In the genomic region with DNA sequence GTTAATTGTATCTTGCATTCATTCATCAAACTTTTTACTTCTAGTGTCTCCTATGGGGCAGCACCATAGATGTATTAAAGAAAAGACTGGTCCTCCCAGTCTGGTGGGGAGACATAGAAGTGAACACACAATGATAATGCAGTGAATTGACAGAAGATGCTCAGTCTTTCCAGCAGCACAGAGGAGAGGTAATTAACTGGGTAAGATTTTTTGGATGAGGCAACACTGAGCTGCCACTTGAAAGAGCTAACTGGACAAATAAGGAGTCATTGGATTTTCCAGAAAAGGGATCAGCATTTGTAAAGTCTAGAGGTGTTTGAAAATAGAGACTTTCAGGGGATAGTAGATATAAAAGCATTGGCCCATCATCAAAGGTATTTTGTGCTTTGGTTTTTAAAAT, we compare ENCODE assay signal across 26 cellular contexts. TPM values are rescaled to one million over a fixed set of nuclear protein-coding genes. Genes with fewer than 3 reads are reported as not detected.
DNase-seq lines count a peak whose midpoint lies in the region; ATAC-seq, FAIRE-seq and TF ChIP-seq lines count a peak whose summit lies in the region.
"Had no signal": no experiment of that assay in that cellular context is flagged by ENCODE, and none has a peak within 500 bp of the region (broad histone marks: within the 10 kb centered on the region; RNA-seq: fewer than 3 reads in every experiment).

No MANE protein-coding gene starts in this region.

- no peak for TF ChIP-seq EP300 in K562 (IDR thresholded peaks at IDR 0.05; ENCODE audit: low read length)

- H3K9ac ChIP-seq in K562 (ENCODE audit: insufficient read depth in 1 of 2, low read depth in 2 of 2, low read length in 2 of 2) (no peak overlapping the region), PC-3 (ENCODE audit: low read length) (no peak overlapping the region)

- H3K27me3 ChIP-seq in K562 (ENCODE audit: control insufficient read depth in 2 of 2, insufficient read depth in 2 of 2, low read length in 2 of 2) (no peaks in the 10 kb centered on the region), PC-3 (ENCODE audit: low read length) (no peaks in the 10 kb centered on the region), foreskin keratinocyte (no peaks in the 10 kb centered on the region)
- H3K27me3 ChIP-seq: MG63 had no signal

- BruUV-seq in K562 (replicated peaks; lab: Mats Ljungman, UMichigan) (no TSS peak), PC-3 (replicated peaks; lab: Mats Ljungman, UMichigan) (no TSS peak)

- no peak for TF ChIP-seq CTCF in K562 (IDR thresholded peaks at IDR 0.05 in 2 of 3, conservative IDR thresholded peaks at IDR 0.05 in 1 of 3; ENCODE audit: insufficient read depth in 2 of 3, low read depth in 1 of 3, low read length in 3 of 3)
- no peak for TF ChIP-seq CTCF in natural killer cell (IDR thresholded peaks at IDR 0.05)
- no peak for TF ChIP-seq CTCF in PC-3 (conservative IDR thresholded peaks at IDR 0.05; ENCODE audit: low read depth, low read length)
- no peak for TF ChIP-seq CTCF in GM20000 (IDR thresholded peaks at IDR 0.05; ENCODE audit: extremely low read depth, missing control alignments)
- TF ChIP-seq CTCF in foreskin keratinocyte (conservative IDR thresholded peaks at IDR 0.05): no peak

- no peaks in the 10 kb centered on the region for H3F3A ChIP-seq in PC-3 (ENCODE audit: low read length, unreplicated experiment)

- no peak for FAIRE-seq in K562 (lab: Jason Lieb, UNC)
- FAIRE-seq: D721Med, GM18507, HTR-8/SVneo had no signal

- ATAC-seq in K562 (peak; percentile 17), natural killer cell (no peak), PC-3 (no peak), foreskin keratinocyte (no peak)
- ATAC-seq: GM23338 had no signal

- no peaks in the 10 kb centered on the region for H3K36me3 Mint-ChIP-seq in activated naive CD8-positive, alpha-beta T cell
- no peaks in the 10 kb centered on the region for H3K36me3 Mint-ChIP-seq in activated naive CD8-positive, alpha-beta T cell treated with anti-CD3 and anti-CD28 coated beads for 36 hours
- H3K36me3 Mint-ChIP-seq in natural killer cell: no peaks in the 10 kb centered on the region

- H2AFZ ChIP-seq in K562 (ENCODE audit: low read depth, low read length): no peak overlapping the region
- H2AFZ ChIP-seq in PC-3 (ENCODE audit: low read length): no peak overlapping the region
- H2AFZ ChIP-seq: GM23338 had no signal

- H3K9me3 ChIP-seq in K562 (replicated peaks; ENCODE audit: control insufficient read depth, insufficient read depth, low read depth, low read length): no peaks in the 10 kb centered on the region
- H3K9me3 ChIP-seq in PC-3 (ENCODE audit: low read length): no peaks in the 10 kb centered on the region
- H3K9me3 ChIP-seq: MG63 had no signal

- H3K4me2 ChIP-seq in K562 (ENCODE audit: insufficient read depth, low read length) (no peak overlapping the region), PC-3 (ENCODE audit: low read length) (no peak overlapping the region)
- H3K4me2 ChIP-seq: GM23338 had no signal

- H3K27ac ChIP-seq in K562 (ENCODE audit: extremely low read depth, low read depth, low read length) (no peak overlapping the region), PC-3 (ENCODE audit: low read length) (no peak overlapping the region), foreskin keratinocyte (no peak overlapping the region)
- H3K27ac ChIP-seq: RWPE1 had no signal

- H3K27ac Mint-ChIP-seq in activated naive CD8-positive, alpha-beta T cell: peak overlapping the region; percentile 1
- no peak overlapping the region for H3K27ac Mint-ChIP-seq in activated naive CD8-positive, alpha-beta T cell treated with anti-CD3 and anti-CD28 coated beads for 36 hours
- peak overlapping the region; percentile 80 to 86 for H3K27ac Mint-ChIP-seq in natural killer cell
- H3K27ac Mint-ChIP-seq: GM23338, H9 had no signal

- no peak for TF ChIP-seq POLR2A in K562 (conservative IDR thresholded peaks at IDR 0.05)

- H3K79me2 ChIP-seq in K562 (ENCODE audit: control insufficient read depth, insufficient read depth, low read length): peaks cover 19% of the 10 kb centered on the region
- H3K79me2 ChIP-seq in PC-3 (ENCODE audit: low read length): no peaks in the 10 kb centered on the region

- H3K4me3 ChIP-seq in K562 (no peak overlapping the region), PC-3 (ENCODE audit: low read length) (no peak overlapping the region)
- H3K4me3 ChIP-seq: GM23338, MG63 had no signal

- H3K9me2 ChIP-seq in PC-3 (replicated peaks; ENCODE audit: low read length): no peaks in the 10 kb centered on the region

- no peak for TF ChIP-seq RAD21 in K562 (CRISPR knock-in tag; conservative IDR thresholded peaks at IDR 0.05 in 1 of 2, IDR thresholded peaks at IDR 0.05 in 1 of 2)

- in situ Hi-C loops in K562 (cut with MboI): loop anchor here (5.0 to 10.0 kb wide), 2 partner anchors 33 to 51 kb away; no protein-coding TSS in a partner anchor

- H3K4me1 ChIP-seq in K562 (replicated peaks in 1 of 2; ENCODE audit: control insufficient read depth in 2 of 2, insufficient read depth in 2 of 2, low read length in 2 of 2): peaks cover 6 to 56% of the 10 kb centered on the region in 2 experiments
- H3K4me1 ChIP-seq in PC-3 (ENCODE audit: insufficient read depth, low read length): peaks cover 13% of the 10 kb centered on the region
- peaks cover 3% of the 10 kb centered on the region for H3K4me1 ChIP-seq in foreskin keratinocyte

- peaks cover 11% of the 10 kb centered on the region for H3K4me1 Mint-ChIP-seq in activated naive CD8-positive, alpha-beta T cell (ENCODE audit: low read depth)
- peaks cover 4% of the 10 kb centered on the region for H3K4me1 Mint-ChIP-seq in activated naive CD8-positive, alpha-beta T cell treated with anti-CD3 and anti-CD28 coated beads for 36 hours
- H3K4me1 Mint-ChIP-seq in natural killer cell: peaks cover 13 to 18% of the 10 kb centered on the region in 2 donors

- DNase-seq in activated naive CD8-positive, alpha-beta T cell treated with anti-CD3 and anti-CD28 coated beads for 36 hours: no peak
- DNase-seq in K562 (ENCODE audit: extremely low read depth in 1 of 4, low spot score in 3 of 4): no peak
- DNase-seq in natural killer cell: no peak
- no peak for DNase-seq in PC-3
- no peak for DNase-seq in activated CD4-positive, alpha-beta T cell treated with anti-CD3 and anti-CD28 coated beads, Interleukin-2, amount 50 U/mL, for 48 hours
- no peak for DNase-seq in GM20000 (ENCODE audit: low spot score)
- no peak for DNase-seq in foreskin keratinocyte
- DNase-seq: 8988T, ACHN, DMS53, H9, KBM-7, MG63, NCI-H1105 treated with DMSO at 0.1 percent for 48 hours, NCI-H146, NCI-H1930, NCI-H2107, NCI-H524 treated with DMSO at 0.1 percent for 48 hours, NCI-H774, SHP77 had no signal

- POLR2A ChIA-PET in K562 (lab: Yijun Ruan, JAX): interaction anchor here (1.0 to 1.3 kb wide), 2 partner anchors 8 to 40 kb away, joined by 3 to 4 read pairs; partner anchors contain the start of gene ITPRIP
- POLR2A ChIA-PET in PC-3 (lab: Charles Lee; ENCODE audit: unreplicated experiment): interaction anchor here (0.7 kb wide), 1 partner anchor 54 kb away, joined by 3 read pairs; no protein-coding TSS in a partner anchor

- H3K36me3 ChIP-seq in K562 (ENCODE audit: control insufficient read depth, insufficient read depth, low read length): no peaks in the 10 kb centered on the region; the same call in 2 of the 3 replicates
- H3K36me3 ChIP-seq in PC-3 (ENCODE audit: low read depth, low read length): no peaks in the 10 kb centered on the region
- H3K36me3 ChIP-seq: MG63 had no signal

- no peak overlapping the region for H3K4me3 Mint-ChIP-seq in activated naive CD8-positive, alpha-beta T cell
- no peak overlapping the region for H3K4me3 Mint-ChIP-seq in activated naive CD8-positive, alpha-beta T cell treated with anti-CD3 and anti-CD28 coated beads for 36 hours
- H3K4me3 Mint-ChIP-seq in natural killer cell: no peak overlapping the region
- H3K4me3 Mint-ChIP-seq: GM23338, H9 had no signal

- H3K9me3 Mint-ChIP-seq in activated naive CD8-positive, alpha-beta T cell (ENCODE audit: low read depth): peaks cover 3% of the 10 kb centered on the region
- peaks cover 1% of the 10 kb centered on the region for H3K9me3 Mint-ChIP-seq in activated naive CD8-positive, alpha-beta T cell treated with anti-CD3 and anti-CD28 coated beads for 36 hours
- peaks cover 2 to 5% of the 10 kb centered on the region in 2 donors for H3K9me3 Mint-ChIP-seq in natural killer cell
- H3K9me3 Mint-ChIP-seq: GM23338, H9 had no signal

- CTCF ChIA-PET in K562 (lab: Yijun Ruan, JAX; ENCODE audit: low intra/inter-chr PET ratio) (no interaction called here), PC-3 (lab: Charles Lee) (no interaction called here)

- no peaks in the 10 kb centered on the region for H3K9me1 ChIP-seq in K562 (ENCODE audit: control insufficient read depth, insufficient read depth, low read length)

- no peaks in the 10 kb centered on the region for H4K20me1 ChIP-seq in K562 (replicated peaks; ENCODE audit: control insufficient read depth, insufficient read depth, low read length)
- H4K20me1 ChIP-seq in PC-3 (ENCODE audit: low read length): no peaks in the 10 kb centered on the region

- intact Hi-C loops in K562 (cut with micrococcal nuclease): no loop called here
- intact Hi-C loops in natural killer cell (cut with micrococcal nuclease): no loop called here
- intact Hi-C loops in PC-3 (cut with micrococcal nuclease): no loop called here

- no peaks in the 10 kb centered on the region for H3K27me3 Mint-ChIP-seq in activated naive CD8-positive, alpha-beta T cell
- H3K27me3 Mint-ChIP-seq in activated naive CD8-positive, alpha-beta T cell treated with anti-CD3 and anti-CD28 coated beads for 36 hours: no peaks in the 10 kb centered on the region
- no peaks in the 10 kb centered on the region for H3K27me3 Mint-ChIP-seq in natural killer cell (ENCODE audit: low read depth in 2 of 2)

RNA-seq across cellular contexts. Expression of gene ITPRIP, which starts 7.2 kb away (rescaled TPM):
- 10 to 100 TPM; 18.8 to 19.4 TPM for total RNA-seq in activated naive CD8-positive, alpha-beta T cell treated with anti-CD3 and anti-CD28 coated beads for 36 hours
- 30.8 and 81.8 TPM in 2 replicates for total RNA-seq in K562 (2011; cell fraction: chromatin; rRNA removed; ENCODE audit: low replicate concordance)
- total RNA-seq in K562 (2011; cell fraction: nucleolus; rRNA removed): 74.2 and 84.7 TPM in 2 replicates
- total RNA-seq in K562 (2011; cell fraction: nucleoplasm; rRNA removed): 65.3 and 65.6 TPM in 2 replicates
- total RNA-seq in K562 (2014; rRNA removed): 11.1 and 14.2 TPM in 2 replicates
- total RNA-seq in K562 (2014; rRNA removed; fragmentation: Illumina TruSeq; extraction: Trizol): 5.1 and 5.5 TPM in 2 replicates
- 5.2 and 5.4 TPM in 2 replicates for total RNA-seq in K562 (2015; rRNA removed; fragmentation: Illumina TruSeq; extraction: Trizol)
- 27.0 and 28.5 TPM in 2 replicates for total RNA-seq in K562 (2021)
- polyA plus RNA-seq in K562 (2011; rRNA removed): 10.9 and 13.3 TPM in 2 replicates
- polyA plus RNA-seq in K562 (2011; cell fraction: cytosol; rRNA removed): 14.2 and 21.9 TPM in 2 replicates
- 11.7 and 18.8 TPM in 2 replicates for polyA plus RNA-seq in K562 (2011; cell fraction: nucleus; rRNA removed)
- 14.6 and 21.0 TPM in 2 replicates for polyA plus RNA-seq in K562 (2012)
- 17.8 and 18.5 TPM in 2 replicates for polyA plus RNA-seq in K562 (2014; fragmentation: Illumina TruSeq; extraction: Trizol)
- 1 to 10 TPM; 4.4 to 4.9 TPM for polyA plus RNA-seq in K562 (2014; fragmentation: Nextera tagmentation; extraction: Ambion mirVana)
- 12.9 and 15.3 TPM in 2 replicates for polyA plus RNA-seq in K562 (2014; rRNA removed)
- 16.3 and 19.5 TPM in 2 replicates for polyA minus RNA-seq in K562 (2011; rRNA and poly(A)+ RNA removed)
- polyA minus RNA-seq in K562 (2011; cell fraction: cytosol; rRNA and poly(A)+ RNA removed): 18.0 and 19.1 TPM in 2 replicates
- polyA minus RNA-seq in K562 (2011; cell fraction: nucleus; rRNA and poly(A)+ RNA removed): 20.5 and 25.3 TPM in 2 replicates
- 100 to 1,000 TPM; 172 to 225 (median 176) TPM for total RNA-seq in natural killer cell
- 7.0 and 10.3 TPM in 2 replicates for total RNA-seq in PC-3 (2014; rRNA removed)
- 12.3 and 12.4 TPM in 2 replicates for total RNA-seq in foreskin keratinocyte
- 11.2 and 11.3 TPM in 2 replicates for polyA plus RNA-seq in foreskin keratinocyte

RNA-seq across cellular contexts. Expression of gene CFAP58, which starts 8.1 kb away (rescaled TPM):
- total RNA-seq in activated naive CD8-positive, alpha-beta T cell treated with anti-CD3 and anti-CD28 coated beads for 36 hours: under 1 TPM; 0.34 to 0.41 TPM
- total RNA-seq in K562 (2011; cell fraction: chromatin; rRNA removed; ENCODE audit: low replicate concordance): 0.30 and 3.4 TPM in 2 replicates
- 0.33 and 0.92 TPM in 2 replicates for total RNA-seq in K562 (2011; cell fraction: nucleolus; rRNA removed)
- 1.1 and 1.2 TPM in 2 replicates for total RNA-seq in K562 (2011; cell fraction: nucleoplasm; rRNA removed)
- total RNA-seq in K562 (2014; rRNA removed): 0.45 and 2.0 TPM in 2 replicates
- 0.98 and 1.2 TPM in 2 replicates for total RNA-seq in K562 (2014; rRNA removed; fragmentation: Illumina TruSeq; extraction: Trizol)
- total RNA-seq in K562 (2015; rRNA removed; fragmentation: Illumina TruSeq; extraction: Trizol): 0.54 and 0.68 TPM in 2 replicates
- total RNA-seq in K562 (2021): 0.60 and 0.69 TPM in 2 replicates
- 0.62 and 1.2 TPM in 2 replicates for polyA plus RNA-seq in K562 (2011; rRNA removed)
- polyA plus RNA-seq in K562 (2011; cell fraction: cytosol; rRNA removed): 0.06 and 0.22 TPM in 2 replicates
- polyA plus RNA-seq in K562 (2011; cell fraction: nucleus; rRNA removed): 1.4 and 1.5 TPM in 2 replicates
- 0.51 and 1.7 TPM in 2 replicates for polyA plus RNA-seq in K562 (2012)
- 0.71 and 0.72 TPM in 2 replicates for polyA plus RNA-seq in K562 (2014; fragmentation: Illumina TruSeq; extraction: Trizol)
- under 1 TPM; 0.08 to 0.52 TPM for polyA plus RNA-seq in K562 (2014; fragmentation: Nextera tagmentation; extraction: Ambion mirVana)
- 0.42 and 1.0 TPM in 2 replicates for polyA plus RNA-seq in K562 (2014; rRNA removed)
- polyA minus RNA-seq in K562 (2011; rRNA and poly(A)+ RNA removed): 0.88 and 1.3 TPM in 2 replicates
- polyA minus RNA-seq in K562 (2011; cell fraction: cytosol; rRNA and poly(A)+ RNA removed): 0.48 and 0.91 TPM in 2 replicates
- polyA minus RNA-seq in K562 (2011; cell fraction: nucleus; rRNA and poly(A)+ RNA removed): 0.40 and 1.3 TPM in 2 replicates
- total RNA-seq in natural killer cell: under 1 TPM; 0.07 to 0.15 (median 0.11) TPM
- 0.26 TPM in 1 of 2 replicates, not detected in the other for total RNA-seq in PC-3 (2014; rRNA removed)
- 0.17 and 0.74 TPM in 2 replicates for total RNA-seq in foreskin keratinocyte
- 0.25 and 0.48 TPM in 2 replicates for polyA plus RNA-seq in foreskin keratinocyte
